Comparison of ENCODE assay signal across 1 cellular context in the genomic region with DNA sequence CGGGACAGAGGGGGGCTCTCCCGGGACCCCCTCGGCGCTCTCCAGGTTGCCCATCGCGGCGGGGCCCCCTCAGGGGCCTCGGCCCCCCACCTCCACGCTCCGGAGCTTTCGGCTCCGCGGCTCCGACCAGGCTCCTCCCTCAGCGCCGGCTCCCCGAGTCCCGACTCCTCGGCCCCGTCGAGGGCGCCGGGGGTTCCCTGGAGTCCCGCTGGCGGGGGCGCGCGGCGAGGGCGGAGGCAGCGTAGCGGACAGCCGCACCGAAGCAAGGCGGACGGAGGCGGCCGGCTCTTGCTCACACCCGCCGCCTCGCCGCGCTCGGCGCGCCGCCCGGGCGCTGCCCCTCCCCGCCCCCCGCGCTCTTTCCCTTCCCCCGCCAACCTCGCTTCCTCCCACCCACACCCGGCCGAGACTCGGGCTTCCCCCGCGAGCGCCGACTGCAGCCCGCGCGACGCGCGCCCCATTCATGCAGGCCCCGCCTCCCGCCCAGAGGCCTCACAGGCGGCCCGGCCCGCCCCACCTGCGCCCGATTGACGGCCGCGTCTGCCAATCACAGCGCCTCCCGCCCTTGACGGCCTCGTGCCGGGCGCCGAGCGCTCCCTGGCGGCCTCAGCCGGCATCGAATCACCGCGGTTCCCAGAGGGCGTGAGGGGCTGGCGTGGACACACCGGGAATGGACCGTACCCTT.
TF ChIP-seq lines count a peak whose summit lies in the region.

A gene with protein sequence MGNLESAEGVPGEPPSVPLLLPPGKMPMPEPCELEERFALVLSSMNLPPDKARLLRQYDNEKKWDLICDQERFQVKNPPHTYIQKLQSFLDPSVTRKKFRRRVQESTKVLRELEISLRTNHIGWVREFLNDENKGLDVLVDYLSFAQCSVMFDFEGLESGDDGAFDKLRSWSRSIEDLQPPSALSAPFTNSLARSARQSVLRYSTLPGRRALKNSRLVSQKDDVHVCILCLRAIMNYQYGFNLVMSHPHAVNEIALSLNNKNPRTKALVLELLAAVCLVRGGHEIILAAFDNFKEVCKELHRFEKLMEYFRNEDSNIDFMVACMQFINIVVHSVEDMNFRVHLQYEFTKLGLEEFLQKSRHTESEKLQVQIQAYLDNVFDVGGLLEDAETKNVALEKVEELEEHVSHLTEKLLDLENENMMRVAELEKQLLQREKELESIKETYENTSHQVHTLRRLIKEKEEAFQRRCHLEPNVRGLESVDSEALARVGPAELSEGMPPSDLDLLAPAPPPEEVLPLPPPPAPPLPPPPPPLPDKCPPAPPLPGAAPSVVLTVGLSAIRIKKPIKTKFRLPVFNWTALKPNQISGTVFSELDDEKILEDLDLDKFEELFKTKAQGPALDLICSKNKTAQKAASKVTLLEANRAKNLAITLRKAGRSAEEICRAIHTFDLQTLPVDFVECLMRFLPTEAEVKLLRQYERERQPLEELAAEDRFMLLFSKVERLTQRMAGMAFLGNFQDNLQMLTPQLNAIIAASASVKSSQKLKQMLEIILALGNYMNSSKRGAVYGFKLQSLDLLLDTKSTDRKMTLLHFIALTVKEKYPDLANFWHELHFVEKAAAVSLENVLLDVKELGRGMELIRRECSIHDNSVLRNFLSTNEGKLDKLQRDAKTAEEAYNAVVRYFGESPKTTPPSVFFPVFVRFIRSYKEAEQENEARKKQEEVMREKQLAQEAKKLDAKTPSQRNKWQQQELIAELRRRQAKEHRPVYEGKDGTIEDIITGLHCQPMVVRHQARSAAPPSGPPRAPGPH (minus strand): TSS at position 279 of the 685 bp plus-strand sequence. CDS start 225 bp downstream, at position 54.

TF ChIP-seq in H1, 55 proteins besides CTCF, POLR2A, EP300 and RAD21 (continues in another document):
- no peak for TF ChIP-seq SRF (IDR thresholded peaks at IDR 0.05; ENCODE audit: low read depth, low read length)
- no peak for TF ChIP-seq CBX5 (IDR thresholded peaks at IDR 0.05; ENCODE audit: low read depth, low read length)
- TF ChIP-seq CHD1 (IDR thresholded peaks at IDR 0.05; ENCODE audit: low read depth, low read length) = no peak
- 0 out of 2 replicates have a peak, but pooled peaks have one; percentile 24 for TF ChIP-seq GTF2F1 (IDR thresholded peaks at IDR 0.05; ENCODE audit: borderline replicate concordance, low read depth, low read length)
- TF ChIP-seq JUND (IDR thresholded peaks at IDR 0.05; ENCODE audit: low read length) = peak; percentile 17; the same call in 1 of the 2 replicates
- no peak for TF ChIP-seq BCL11A (IDR thresholded peaks at IDR 0.05; ENCODE audit: low read depth in 2 of 2, low read length in 2 of 2)
- 0 out of 2 replicates have a peak, but pooled peaks have one; percentile 43 for TF ChIP-seq FOSL1 (IDR thresholded peaks at IDR 0.05; ENCODE audit: insufficient read depth, low read depth, low read length)
- TF ChIP-seq CHD7 (IDR thresholded peaks at IDR 0.05; ENCODE audit: insufficient replicate concordance, low read length) = no peak
- no peak for TF ChIP-seq CTBP2 (IDR thresholded peaks at IDR 0.05; ENCODE audit: borderline replicate concordance, insufficient read depth, insufficient read length, low read length)
- TF ChIP-seq USF2 (IDR thresholded peaks at IDR 0.05; ENCODE audit: low read length) = peak; percentile 34; the same call in 1 of the 2 replicates
- TF ChIP-seq BRCA1 (IDR thresholded peaks at IDR 0.05; ENCODE audit: low read depth, low read length) = no peak
- TF ChIP-seq RXRA (IDR thresholded peaks at IDR 0.05; ENCODE audit: insufficient read depth, low read depth, low read length) = no peak
- no peak for TF ChIP-seq JUN (IDR thresholded peaks at IDR 0.05; ENCODE audit: low read depth, low read length)
- TF ChIP-seq PHF8 (conservative IDR thresholded peaks at IDR 0.05; ENCODE audit: low read depth, low read length) = peak; percentile 59
- no peak for TF ChIP-seq RNF2 (IDR thresholded peaks at IDR 0.05; ENCODE audit: borderline replicate concordance, low read depth, low read length, missing control alignments, poor library complexity, severe bottlenecking)
- TF ChIP-seq NANOG (IDR thresholded peaks at IDR 0.05; ENCODE audit: insufficient read depth, low read depth, low read length, poor library complexity, severe bottlenecking) = peak; percentile 29
- TF ChIP-seq EZH2 (IDR thresholded peaks at IDR 0.05; ENCODE audit: low read depth, low read length, severe bottlenecking) = no peak
- no peak for TF ChIP-seq CBX8 (IDR thresholded peaks at IDR 0.05; ENCODE audit: borderline replicate concordance, low read depth, low read length)
- peak; percentile 92 for TF ChIP-seq KDM4A (IDR thresholded peaks at IDR 0.05; ENCODE audit: low read depth, low read length, severe bottlenecking)
- no peak for TF ChIP-seq ZNF274 (IDR thresholded peaks at IDR 0.05; ENCODE audit: borderline replicate concordance, extremely low read depth, low read length)
- TF ChIP-seq ATF3 (IDR thresholded peaks at IDR 0.05; ENCODE audit: insufficient read depth, low read depth, low read length) = no peak
- peak; percentile 89 for TF ChIP-seq CHD2 (IDR thresholded peaks at IDR 0.05; ENCODE audit: low read length)
- no peak for TF ChIP-seq POLR2AphosphoS5 (IDR thresholded peaks at IDR 0.05; ENCODE audit: low read depth, low read length)
- no peak for TF ChIP-seq GABPA (IDR thresholded peaks at IDR 0.05; ENCODE audit: borderline replicate concordance, insufficient read depth, low read length)
- peak; percentile 70; the same call in 1 of the 2 replicates for TF ChIP-seq CREB1 (IDR thresholded peaks at IDR 0.05)
- 0 out of 2 replicates have a peak, but pooled peaks have one; percentile 20 for TF ChIP-seq TCF12 (IDR thresholded peaks at IDR 0.05; ENCODE audit: low read depth, low read length)
- peak; percentile 52; the same call in 1 of the 2 replicates for TF ChIP-seq BACH1 (IDR thresholded peaks at IDR 0.05; ENCODE audit: low read length)
- peak; percentile 64 for TF ChIP-seq SP2 (IDR thresholded peaks at IDR 0.05; ENCODE audit: low read length)
- 0 out of 4 replicates have a peak, but pooled peaks of 1 of the 2 experiments have one; percentile 34 for TF ChIP-seq SIN3A (conservative IDR thresholded peaks at IDR 0.05 in 1 of 2, IDR thresholded peaks at IDR 0.05 in 1 of 2; ENCODE audit: low read depth in 1 of 2, low read length in 2 of 2)
- TF ChIP-seq KDM5A (IDR thresholded peaks at IDR 0.05; ENCODE audit: low read length) = no peak
- TF ChIP-seq POU5F1 (IDR thresholded peaks at IDR 0.05; ENCODE audit: low read depth, low read length) = no peak
- TF ChIP-seq HDAC6 (IDR thresholded peaks at IDR 0.05; ENCODE audit: low read depth, low read length) = no peak
- TF ChIP-seq TAF1 (IDR thresholded peaks at IDR 0.05; ENCODE audit: low read depth, low read length) = 0 out of 2 replicates have a peak, but pooled peaks have one; percentile 31
- TF ChIP-seq TAF7 (optimal IDR thresholded peaks at IDR 0.05; ENCODE audit: borderline replicate concordance, low read depth, low read length) = no peak
- no peak for TF ChIP-seq SIX5 (IDR thresholded peaks at IDR 0.05; ENCODE audit: low read depth, low read length)
- TF ChIP-seq, protein P1, sequence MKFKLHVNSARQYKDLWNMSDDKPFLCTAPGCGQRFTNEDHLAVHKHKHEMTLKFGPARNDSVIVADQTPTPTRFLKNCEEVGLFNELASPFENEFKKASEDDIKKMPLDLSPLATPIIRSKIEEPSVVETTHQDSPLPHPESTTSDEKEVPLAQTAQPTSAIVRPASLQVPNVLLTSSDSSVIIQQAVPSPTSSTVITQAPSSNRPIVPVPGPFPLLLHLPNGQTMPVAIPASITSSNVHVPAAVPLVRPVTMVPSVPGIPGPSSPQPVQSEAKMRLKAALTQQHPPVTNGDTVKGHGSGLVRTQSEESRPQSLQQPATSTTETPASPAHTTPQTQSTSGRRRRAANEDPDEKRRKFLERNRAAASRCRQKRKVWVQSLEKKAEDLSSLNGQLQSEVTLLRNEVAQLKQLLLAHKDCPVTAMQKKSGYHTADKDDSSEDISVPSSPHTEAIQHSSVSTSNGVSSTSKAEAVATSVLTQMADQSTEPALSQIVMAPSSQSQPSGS (IDR thresholded peaks at IDR 0.05; ENCODE audit: low read length) = no peak
- TF ChIP-seq SUZ12 (IDR thresholded peaks at IDR 0.05; ENCODE audit: low read length) = no peak
- no peak for TF ChIP-seq KDM1A (IDR thresholded peaks at IDR 0.05; ENCODE audit: borderline replicate concordance, low read length)
- peak; percentile 92; the same call in 1 of the 2 replicates for TF ChIP-seq RBBP5 (IDR thresholded peaks at IDR 0.05; ENCODE audit: borderline replicate concordance, low read depth, low read length)
- no peak for TF ChIP-seq CEBPB (IDR thresholded peaks at IDR 0.05; ENCODE audit: low read depth, low read length)
- peak; percentile 100 for TF ChIP-seq MAX (IDR thresholded peaks at IDR 0.05)
- TF ChIP-seq SP1 (IDR thresholded peaks at IDR 0.05; ENCODE audit: low read depth, low read length) = peak; percentile 95
- no peak for TF ChIP-seq RFX5 (IDR thresholded peaks at IDR 0.05; ENCODE audit: borderline replicate concordance, low read depth, low read length)
